35 cellular contexts compared by ENCODE assay signal in genomic region chr1:173888749-173889148, GRCh38. TPM values are rescaled to one million over a fixed set of nuclear protein-coding genes. Genes with fewer than 3 reads are reported as not detected.
"Had no signal": no experiment of that assay in that cellular context is flagged by ENCODE, and none has a peak within 500 bp of the region (broad histone marks: within the 10 kb centered on the region; RNA-seq: fewer than 3 reads in every experiment).

No MANE protein-coding gene starts in this region.

- DNase-seq: activated CD4-positive, alpha-beta memory T cell treated with anti-CD3 and anti-CD28 coated beads for 36 hours; activated CD4-positive, alpha-beta T cell treated with anti-CD3 and anti-CD28 coated beads for 4 hours; activated CD4-positive, alpha-beta T cell treated with anti-CD3 and anti-CD28 coated beads, Interleukin-2, amount 50 U/mL, for 1 hour; activated CD8-positive, alpha-beta memory T cell treated with anti-CD3 and anti-CD28 coated beads, Interleukin-2, amount 50 U/mL, for 4 hours; activated effector memory CD4-positive, alpha-beta T cell treated with anti-CD3 and anti-CD28 coated beads, Interleukin-2, amount 50 U/mL, for 16 hours; activated naive CD4-positive, alpha-beta T cell; activated naive CD4-positive, alpha-beta T cell treated with anti-CD3 and anti-CD28 coated beads, Interleukin-2, amount 50 U/mL, for 16 hours; activated naive CD8-positive, alpha-beta T cell treated with anti-CD3 and anti-CD28 coated beads for 36 hours; activated T-cell treated with anti-CD3 and anti-CD28 coated beads for 4 hours; activated T-cell treated with anti-CD3 and anti-CD28 coated beads, Interleukin-2, amount 50 U/mL, for 72 hours; amniotic stem cell; aorta; brain microvascular endothelial cell; central memory CD4-positive, alpha-beta T cell; Kasumi-1; MG63; NCI-H1048; NCI-H1105 treated with DMSO at 0.1 percent for 48 hours; NCI-H1436; NCI-H1694; NCI-H1930; NCI-H2081 treated with DMSO at 0.1 percent for 48 hours; NCI-H226; NCI-H446 treated with DMSO at 0.1 percent for 48 hours; NCI-H524; NCI-H69; NCI-H82; SHP77; SK-N-SH had no signal

- H3K9me3 Mint-ChIP-seq: activated CD4-positive, alpha-beta memory T cell treated with anti-CD3 and anti-CD28 coated beads for 36 hours; activated naive CD8-positive, alpha-beta T cell treated with anti-CD3 and anti-CD28 coated beads for 36 hours; activated T-cell treated with anti-CD3 and anti-CD28 coated beads, Interleukin-2, amount 50 U/mL, for 72 hours; activated T-helper 17 cell treated with anti-CD3 and anti-CD28 coated beads, Interleukin-2, amount 50 U/mL, for 72 hours; T-helper 1 cell treated with Interleukin-12 subunit alpha and Interleukin-12 subunit beta and Interleukin-4 antibody, amounts not matched to agents 30 μg/mL and 1 μg/mL, for 36 hours; T-helper 2 cell treated with Interferon-gamma antibody and Interleukin-4, amounts not matched to agents 5 μg/mL and 100 μg/mL, for 36 hours had no signal

- H3K4me3 ChIP-seq: MG63, SJSA1 had no signal

- H3K4me3 Mint-ChIP-seq: activated CD4-positive, alpha-beta memory T cell treated with anti-CD3 and anti-CD28 coated beads for 36 hours; activated naive CD8-positive, alpha-beta T cell treated with anti-CD3 and anti-CD28 coated beads for 36 hours; activated T-cell treated with anti-CD3 and anti-CD28 coated beads, Interleukin-2, amount 50 U/mL, for 72 hours; activated T-helper 17 cell treated with anti-CD3 and anti-CD28 coated beads, Interleukin-2, amount 50 U/mL, for 72 hours; T-helper 1 cell treated with Interleukin-12 subunit alpha and Interleukin-12 subunit beta and Interleukin-4 antibody, amounts not matched to agents 30 μg/mL and 1 μg/mL, for 36 hours; T-helper 2 cell treated with Interferon-gamma antibody and Interleukin-4, amounts not matched to agents 5 μg/mL and 100 μg/mL, for 36 hours had no signal

- ATAC-seq: activated CD4-positive, CD25-positive, alpha-beta regulatory T cell treated with anti-CD3 and anti-CD28 coated beads, Interleukin-2, amount 50 U/mL, for 24 hours; activated T-cell treated with anti-CD3 and anti-CD28 coated beads, Interleukin-2, amount 50 U/mL, for 72 hours; activated T-helper 17 cell treated with anti-CD3 and anti-CD28 coated beads, Interleukin-2, amount 50 U/mL, for 72 hours; Panc1 had no signal

- H3K27me3 ChIP-seq: brain microvascular endothelial cell, MG63, SJSA1 had no signal

- H3K9me3 ChIP-seq: MG63, SJSA1, SK-N-SH had no signal

- H3K4me1 ChIP-seq: SJSA1 had no signal

- H3K9ac ChIP-seq: SK-N-SH had no signal

- H3K4me2 ChIP-seq: SK-N-SH had no signal

- H3K27ac ChIP-seq: brain microvascular endothelial cell, SJSA1 had no signal

- H3K9me2 ChIP-seq: SK-N-SH had no signal

- H3K27ac Mint-ChIP-seq: activated CD4-positive, alpha-beta memory T cell treated with anti-CD3 and anti-CD28 coated beads for 36 hours; activated naive CD8-positive, alpha-beta T cell treated with anti-CD3 and anti-CD28 coated beads for 36 hours; activated T-cell treated with anti-CD3 and anti-CD28 coated beads, Interleukin-2, amount 50 U/mL, for 72 hours; activated T-helper 17 cell treated with anti-CD3 and anti-CD28 coated beads, Interleukin-2, amount 50 U/mL, for 72 hours; T-helper 1 cell treated with Interleukin-12 subunit alpha and Interleukin-12 subunit beta and Interleukin-4 antibody, amounts not matched to agents 30 μg/mL and 1 μg/mL, for 36 hours; T-helper 2 cell treated with Interferon-gamma antibody and Interleukin-4, amounts not matched to agents 5 μg/mL and 100 μg/mL, for 36 hours had no signal

- H3K27me3 Mint-ChIP-seq: activated CD4-positive, alpha-beta memory T cell treated with anti-CD3 and anti-CD28 coated beads for 36 hours; activated naive CD8-positive, alpha-beta T cell treated with anti-CD3 and anti-CD28 coated beads for 36 hours; activated T-helper 17 cell treated with anti-CD3 and anti-CD28 coated beads, Interleukin-2, amount 50 U/mL, for 72 hours had no signal

RNA-seq across cellular contexts. Expression of gene SERPINC1, which starts 28.4 kb away (rescaled TPM):
- total RNA-seq: activated CD4-positive, alpha-beta memory T cell treated with anti-CD3 and anti-CD28 coated beads for 36 hours; activated naive CD8-positive, alpha-beta T cell treated with anti-CD3 and anti-CD28 coated beads for 36 hours; aorta had no signal
